Comparison of ENCODE assay signal across 8 cellular contexts in the genomic region with DNA sequence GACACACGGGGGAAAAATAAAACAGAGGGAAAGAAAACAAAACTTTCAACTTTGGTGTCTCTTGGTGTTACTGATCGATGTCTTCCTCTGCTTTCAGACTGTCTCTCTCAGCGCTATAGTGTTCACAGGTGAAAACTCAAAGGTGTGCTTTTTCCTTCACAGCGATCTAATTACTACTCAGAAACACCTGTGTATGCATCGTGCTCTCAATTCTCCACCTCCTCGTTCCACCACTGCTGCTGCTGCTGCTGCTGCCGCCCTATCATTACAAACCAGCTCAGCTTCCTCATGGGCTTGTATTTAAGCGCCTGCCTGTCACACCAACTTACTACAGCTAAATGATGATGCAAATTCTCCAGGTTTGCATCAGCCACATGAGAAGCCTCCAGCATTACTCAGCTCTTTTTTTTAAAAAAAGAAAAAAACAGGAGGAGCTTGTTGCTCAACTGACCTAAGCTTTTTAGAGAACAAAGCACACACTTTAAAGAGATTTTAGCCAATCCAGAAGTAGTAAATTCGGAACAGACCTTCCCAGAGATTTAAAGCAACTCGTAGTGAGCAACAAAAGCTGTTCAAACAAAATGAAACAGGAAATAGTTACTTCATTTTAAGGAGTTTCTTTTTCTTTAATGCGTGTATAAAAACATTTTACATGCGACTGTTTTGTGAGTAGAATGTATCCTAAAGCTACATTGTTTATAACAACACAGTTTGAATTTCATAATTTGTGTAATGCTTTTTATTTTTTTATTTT. TPM values are rescaled to one million over a fixed set of nuclear protein-coding genes. Genes with fewer than 3 reads are reported as not detected.
DNase-seq lines count a peak whose midpoint lies in the region; ATAC-seq and TF ChIP-seq lines count a peak whose summit lies in the region.

A gene (minus strand): TSS at position 274 of the 754 bp plus-strand sequence. CDS start 280 bp downstream, outside the sequence.

- peaks cover 27% of the 10 kb centered on the region for H3K4me1 Mint-ChIP-seq in activated CD4-positive, alpha-beta memory T cell treated with anti-CD3 and anti-CD28 coated beads, Interleukin-2, amount 10 ng/mL, durations not matched to agents 7 days and 5 days

- H3K9ac ChIP-seq in mucosa of stomach (ENCODE audit: low read length) (peak within 1 kb of the TSS; percentile 70), subcutaneous abdominal adipose tissue (ENCODE audit: low read length in 5 of 5) (peak within 1 kb of the TSS in 3 of 5 donors; percentile 31 to 37 (median 32))

- CTCF ChIA-PET in activated CD4-positive, alpha-beta memory T cell treated with anti-CD3 and anti-CD28 coated beads, Interleukin-2, amount 10 ng/mL, durations not matched to agents 7 days and 5 days (lab: Charles Lee): interaction anchor here (0.7 kb wide), 2 partner anchors 8 to 629 kb away, joined by 3 read pairs; no protein-coding TSS in a partner anchor

- no peaks in the 10 kb centered on the region for H3K27me3 Mint-ChIP-seq in activated CD4-positive, alpha-beta memory T cell treated with anti-CD3 and anti-CD28 coated beads, Interleukin-2, amount 10 ng/mL, durations not matched to agents 7 days and 5 days

- peak within 1 kb of the TSS; percentile 88 for H3K4me3 Mint-ChIP-seq in activated CD4-positive, alpha-beta memory T cell treated with anti-CD3 and anti-CD28 coated beads, Interleukin-2, amount 10 ng/mL, durations not matched to agents 7 days and 5 days

- POLR2A ChIA-PET in activated CD4-positive, alpha-beta memory T cell treated with anti-CD3 and anti-CD28 coated beads, Interleukin-2, amount 10 ng/mL, durations not matched to agents 7 days and 5 days (lab: Charles Lee): interaction anchor here (1.0 to 1.5 kb wide), 4 partner anchors 8 to 1058 kb away, joined by 3 to 4 read pairs (median 3); no protein-coding TSS in a partner anchor

- H3K4me3 ChIP-seq in epithelial cell of proximal tubule (ENCODE audit: low read depth, low read length) (peak within 1 kb of the TSS; percentile 60), mucosa of stomach (ENCODE audit: low read length) (peak within 1 kb of the TSS; percentile 14), subcutaneous abdominal adipose tissue (ENCODE audit: low read depth in 1 of 5, low read length in 5 of 5) (peak within 1 kb of the TSS; percentile 29 to 68 (median 53))

- H3K4me1 ChIP-seq in mucosa of stomach (ENCODE audit: control insufficient read depth, insufficient read depth, low read length) (no peaks in the 10 kb centered on the region), subcutaneous abdominal adipose tissue (ENCODE audit: control insufficient read depth in 5 of 5, insufficient read depth in 5 of 5, low read length in 5 of 5) (peaks cover 2 to 11% (median 8%) of the 10 kb centered on the region in 5 donors)

- no peaks in the 10 kb centered on the region for H3K9me3 Mint-ChIP-seq in activated CD4-positive, alpha-beta memory T cell treated with anti-CD3 and anti-CD28 coated beads, Interleukin-2, amount 10 ng/mL, durations not matched to agents 7 days and 5 days

- H3K9me3 ChIP-seq in mucosa of stomach (ENCODE audit: control insufficient read depth, low read length) (no peaks in the 10 kb centered on the region), subcutaneous abdominal adipose tissue (ENCODE audit: control insufficient read depth in 5 of 5, low read length in 5 of 5) (no peaks in the 10 kb centered on the region)

- TF ChIP-seq CTCF in epithelial cell of proximal tubule (conservative IDR thresholded peaks at IDR 0.05; ENCODE audit: low read depth, low read length): no peak

- H3K27me3 ChIP-seq in mucosa of stomach (ENCODE audit: control insufficient read depth, insufficient read depth, low read length) (no peaks in the 10 kb centered on the region), subcutaneous abdominal adipose tissue (ENCODE audit: control insufficient read depth in 5 of 5, insufficient read depth in 4 of 5, low read length in 5 of 5) (no peaks in the 10 kb centered on the region)

- no peak within 1 kb of the TSS for H3K27ac ChIP-seq in subcutaneous abdominal adipose tissue (ENCODE audit: low read depth, low read length)

- H3K36me3 ChIP-seq in mucosa of stomach (ENCODE audit: control insufficient read depth, insufficient read depth, low read length) (no peaks in the 10 kb centered on the region), subcutaneous abdominal adipose tissue (ENCODE audit: control insufficient read depth in 5 of 5, insufficient read depth in 5 of 5, low read length in 5 of 5) (no peaks in the 10 kb centered on the region)

- peaks cover 1% of the 10 kb centered on the region for H3K36me3 Mint-ChIP-seq in activated CD4-positive, alpha-beta memory T cell treated with anti-CD3 and anti-CD28 coated beads, Interleukin-2, amount 10 ng/mL, durations not matched to agents 7 days and 5 days (ENCODE audit: low read depth)

- DNase-seq in COLO829 (ENCODE audit: low spot score) (peak; percentile 80), NCI-H460 (ENCODE audit: extremely low read depth, low read depth) (peak; percentile 96), epithelial cell of proximal tubule (ENCODE audit: low read depth) (peak; percentile 97)
- peak; percentile 75 for DNase-seq in activated CD4-positive, alpha-beta memory T cell treated with anti-CD3 and anti-CD28 coated beads, Interleukin-2, amount 10 ng/mL, durations not matched to agents 7 days and 5 days

- peak within 1 kb of the TSS; percentile 92 for H3K27ac Mint-ChIP-seq in activated CD4-positive, alpha-beta memory T cell treated with anti-CD3 and anti-CD28 coated beads, Interleukin-2, amount 10 ng/mL, durations not matched to agents 7 days and 5 days

- ATAC-seq in GM19328 (IDR thresholded peaks at IDR 0.05; ENCODE audit: unreplicated experiment) (peak; percentile 99), HG03442 (IDR thresholded peaks at IDR 0.05; ENCODE audit: unreplicated experiment) (peak; percentile 99)

RNA-seq across cellular contexts. Expression of the gene that starts here (rescaled TPM):
- 208 and 225 TPM in 2 replicates for total RNA-seq in NCI-H460 (2014; rRNA removed; shearing (Covaris generic))
- polyA plus RNA-seq in NCI-H460 (2014; cell fraction: nucleus; rRNA removed): 151 and 264 TPM in 2 replicates
- 1 to 10 TPM; 7.0 to 7.1 TPM for total RNA-seq in activated CD4-positive, alpha-beta memory T cell treated with anti-CD3 and anti-CD28 coated beads, Interleukin-2, amount 10 ng/mL, durations not matched to agents 7 days and 5 days
- 3.1 and 9.6 TPM in 2 replicates for total RNA-seq in epithelial cell of proximal tubule

Comparison
In these comparisons a context has a peak if more than half of its experiments do, and no peak if none do; other contexts are left out.
1. RNA of the gene that starts here (total RNA-seq): 208 to 225 TPM in NCI-H460; 7.0 to 7.1 TPM in activated CD4-positive, alpha-beta memory T cell treated with anti-CD3 and anti-CD28 coated beads, Interleukin-2, amount 10 ng/mL, durations not matched to agents 7 days and 5 days and 3.1 to 9.6 TPM in epithelial cell of proximal tubule; every median in the first group is over 10 times any median in the second.
2. Peak in every context shown above with its lines, with median percentiles within 50 percentile points of each other: DNase-seq and H3K4me3 ChIP-seq.